Comparison of ENCODE assay signal across 2 cellular contexts in the genomic region with DNA sequence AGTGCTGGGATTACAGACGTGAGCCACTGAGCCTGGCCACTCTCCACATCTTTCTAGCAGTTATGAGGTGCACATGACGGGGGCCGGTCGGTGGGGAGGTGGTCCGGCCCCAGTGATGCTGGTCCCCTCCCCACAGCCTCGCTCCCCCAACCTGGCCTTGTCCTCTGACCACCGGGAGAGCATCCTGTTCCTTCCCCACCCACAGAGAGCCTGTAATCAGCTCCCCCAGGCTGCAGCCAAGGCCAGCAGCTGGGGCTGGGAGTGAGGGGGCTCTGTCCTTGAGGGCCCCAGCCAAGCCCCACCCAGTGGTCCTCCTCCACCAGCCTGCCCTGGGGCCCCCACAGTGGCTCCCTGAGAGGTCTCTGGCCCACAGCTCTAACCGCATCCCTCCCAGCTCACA.
TF ChIP-seq lines count a peak whose summit lies in the region.

No MANE protein-coding gene starts in this region.

TF ChIP-seq in HEK293, 187 proteins besides CTCF, POLR2A, EP300 and RAD21:
- TF ChIP-seq HOXA7 (CRISPR knock-in tag; IDR thresholded peaks at IDR 0.05; ENCODE audit: borderline replicate concordance) (no peak), ZNF114 (tag by site-specific recombination; IDR thresholded peaks at IDR 0.05) (no peak), ZNF510 (tag by site-specific recombination; IDR thresholded peaks at IDR 0.05; ENCODE audit: insufficient replicate concordance) (no peak), GLIS1 (tag by site-specific recombination; IDR thresholded peaks at IDR 0.05) (peak; percentile 78)
- TF ChIP-seq, protein P1, sequence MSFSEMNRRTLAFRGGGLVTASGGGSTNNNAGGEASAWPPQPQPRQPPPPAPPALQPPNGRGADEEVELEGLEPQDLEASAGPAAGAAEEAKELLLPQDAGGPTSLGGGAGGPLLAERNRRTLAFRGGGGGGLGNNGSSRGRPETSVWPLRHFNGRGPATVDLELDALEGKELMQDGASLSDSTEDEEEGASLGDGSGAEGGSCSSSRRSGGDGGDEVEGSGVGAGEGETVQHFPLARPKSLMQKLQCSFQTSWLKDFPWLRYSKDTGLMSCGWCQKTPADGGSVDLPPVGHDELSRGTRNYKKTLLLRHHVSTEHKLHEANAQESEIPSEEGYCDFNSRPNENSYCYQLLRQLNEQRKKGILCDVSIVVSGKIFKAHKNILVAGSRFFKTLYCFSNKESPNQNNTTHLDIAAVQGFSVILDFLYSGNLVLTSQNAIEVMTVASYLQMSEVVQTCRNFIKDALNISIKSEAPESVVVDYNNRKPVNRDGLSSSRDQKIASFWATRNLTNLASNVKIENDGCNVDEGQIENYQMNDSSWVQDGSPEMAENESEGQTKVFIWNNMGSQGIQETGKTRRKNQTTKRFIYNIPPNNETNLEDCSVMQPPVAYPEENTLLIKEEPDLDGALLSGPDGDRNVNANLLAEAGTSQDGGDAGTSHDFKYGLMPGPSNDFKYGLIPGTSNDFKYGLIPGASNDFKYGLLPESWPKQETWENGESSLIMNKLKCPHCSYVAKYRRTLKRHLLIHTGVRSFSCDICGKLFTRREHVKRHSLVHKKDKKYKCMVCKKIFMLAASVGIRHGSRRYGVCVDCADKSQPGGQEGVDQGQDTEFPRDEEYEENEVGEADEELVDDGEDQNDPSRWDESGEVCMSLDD (tag by site-specific recombination; IDR thresholded peaks at IDR 0.05), result no peak

TF ChIP-seq in H1, 55 proteins besides CTCF, POLR2A, EP300 and RAD21:
- no peak for TF ChIP-seq POU5F1 (IDR thresholded peaks at IDR 0.05; ENCODE audit: low read depth, low read length)
- TF ChIP-seq EGR1 (IDR thresholded peaks at IDR 0.05; ENCODE audit: borderline replicate concordance, low read depth, low read length), result no peak
- TF ChIP-seq HDAC6 (IDR thresholded peaks at IDR 0.05; ENCODE audit: low read depth, low read length), result no peak
- no peak for TF ChIP-seq FOSL1 (IDR thresholded peaks at IDR 0.05; ENCODE audit: insufficient read depth, low read depth, low read length)
- TF ChIP-seq CHD1 (IDR thresholded peaks at IDR 0.05; ENCODE audit: low read depth, low read length), result no peak
- TF ChIP-seq RNF2 (IDR thresholded peaks at IDR 0.05; ENCODE audit: borderline replicate concordance, low read depth, low read length, missing control alignments, poor library complexity, severe bottlenecking), result no peak
- no peak for TF ChIP-seq SP4 (IDR thresholded peaks at IDR 0.05; ENCODE audit: low read length)
- no peak for TF ChIP-seq JUN (IDR thresholded peaks at IDR 0.05; ENCODE audit: low read depth, low read length)
- no peak for TF ChIP-seq CREB1 (IDR thresholded peaks at IDR 0.05)
- TF ChIP-seq POLR2AphosphoS5 (IDR thresholded peaks at IDR 0.05; ENCODE audit: low read depth, low read length), result no peak
- no peak for TF ChIP-seq ATF2 (IDR thresholded peaks at IDR 0.05; ENCODE audit: low read length)
